Comparison of ENCODE assay signal across 8 cellular contexts in genomic region chr7:25862254-25862992, GRCh38.
DNase-seq lines count a peak whose midpoint lies in the region; ATAC-seq and TF ChIP-seq lines count a peak whose summit lies in the region.

No MANE protein-coding gene starts in this region.

- H3K36me3 ChIP-seq in breast epithelium (no peaks in the 10 kb centered on the region), left lung (no peaks in the 10 kb centered on the region)

- TF ChIP-seq POLR2A in breast epithelium (IDR thresholded peaks at IDR 0.05): no peak

- DNase-seq in AG10803 (ENCODE audit: low read depth) (peak; percentile 100), NCI-H2171 treated with DMSO at 0.1 percent for 48 hours (lab: John Stamatoyannopoulos, UW) (peak; percentile 100), breast epithelium (ENCODE audit: low spot score in 2 of 2) (peak; percentile 84 to 91), left lung (peak; percentile 88 to 94)
- DNase-seq in stimulated activated CD4-positive, alpha-beta T cell treated with anti-CD3 and anti-CD28 coated beads, TNF-alpha, amount 100 ng/mL, for 48 hours (ENCODE audit: low read depth in 3 of 3): peak; percentile 78 to 96 (median 92)

- intact Hi-C loops in breast epithelium (cut with DNase I; ENCODE audit: low total_unique reads) (no loop called here), left lung (cut with DNase I) (no loop called here)

- TF ChIP-seq CTCF in AG10803 (conservative IDR thresholded peaks at IDR 0.05; ENCODE audit: low read length) (no peak), VCaP (conservative IDR thresholded peaks at IDR 0.05) (no peak), breast epithelium (IDR thresholded peaks at IDR 0.05) (no peak), left lung (IDR thresholded peaks at IDR 0.05) (no peak)

- peaks cover 3 to 14% of the 10 kb centered on the region in 2 donors for H3K9me3 ChIP-seq in breast epithelium
- H3K9me3 ChIP-seq in left lung: peaks cover 0 to 6% of the 10 kb centered on the region in 2 donors

- H3K4me3 ChIP-seq in AG10803 (ENCODE audit: low read length) (peak overlapping the region; percentile 47; the same call in 1 of the 2 replicates), breast epithelium (peak overlapping the region in 2 of 3 donors; percentile 8 to 36), left lung (peak overlapping the region in 1 of 2 donors; percentile 6)

- H3K27ac ChIP-seq in VCaP (peak overlapping the region; percentile 32), breast epithelium (no peak overlapping the region), left lung (no peak overlapping the region)

- H3K4me1 ChIP-seq in breast epithelium (no peaks in the 10 kb centered on the region), left lung (peaks cover 0 to 7% of the 10 kb centered on the region in 2 donors)

- H3K27me3 ChIP-seq in breast epithelium (peaks cover 0 to 100% of the 10 kb centered on the region in 2 donors), left lung (peaks cover 95 to 100% of the 10 kb centered on the region in 2 donors)

- ATAC-seq in GM19043 (IDR thresholded peaks at IDR 0.05; ENCODE audit: low read depth, unreplicated experiment) (peak; percentile 92), HG03175 (IDR thresholded peaks at IDR 0.05; ENCODE audit: unreplicated experiment) (peak; percentile 92), left lung (peak; percentile 96)
